Comparison of ENCODE assay signal across 7 cellular contexts in genomic region chr2:18560797-18561085, GRCh38. TPM values are rescaled to one million over a fixed set of nuclear protein-coding genes. Genes with fewer than 3 reads are reported as not detected.
A peak's percentile ranks its signal among the peaks of the same experiment; 100 is the strongest.
DNase-seq lines count a peak whose midpoint lies in the region; ATAC-seq lines count a peak whose summit lies in the region.

No MANE protein-coding gene starts in this region.

- H3K27ac ChIP-seq in esophagus (ENCODE audit: low read depth in 2 of 2, low read length in 1 of 2): peak overlapping the region; percentile 70 to 95

- H3K4me3 ChIP-seq in NT2/D1 (ENCODE audit: insufficient read length, low read depth): peak overlapping the region; percentile 83
- H3K4me3 ChIP-seq in esophagus (ENCODE audit: low read depth in 1 of 2, low read length in 2 of 2): peak overlapping the region; percentile 88 to 98
- H3K4me3 ChIP-seq in skeletal muscle cell (ENCODE audit: low read depth, low read length): peak overlapping the region; percentile 74

- ATAC-seq in GM19397 (IDR thresholded peaks at IDR 0.05; ENCODE audit: unreplicated experiment): peak; percentile 0
- no peak for ATAC-seq in HG03469 (IDR thresholded peaks at IDR 0.05; ENCODE audit: unreplicated experiment)

- no peaks in the 10 kb centered on the region for H3K27me3 ChIP-seq in NT2/D1 (ENCODE audit: insufficient read depth, insufficient read length)
- H3K27me3 ChIP-seq in esophagus (ENCODE audit: control insufficient read depth in 1 of 2, insufficient read depth in 2 of 2, low read length in 2 of 2): no peaks in the 10 kb centered on the region

- no peak for DNase-seq in NT2/D1 (ENCODE audit: low read depth, low spot score)
- no peak for DNase-seq in skeletal muscle cell (ENCODE audit: low read depth)
- no peak for DNase-seq in occipital lobe (lab: John Stamatoyannopoulos, UW)
- DNase-seq in amygdala (lab: John Stamatoyannopoulos, UW): no peak

- 2% methylated on average over 3 of the region's 3 CpGs for WGBS in esophagus, 2 donors

- H3K9ac ChIP-seq in NT2/D1 (ENCODE audit: insufficient read length, low read depth): peak overlapping the region; percentile 61

- H3K36me3 ChIP-seq in NT2/D1 (ENCODE audit: insufficient read depth, insufficient read length, low read length) (peaks cover 11% of the 10 kb centered on the region), esophagus (ENCODE audit: control insufficient read depth in 2 of 2, insufficient read depth in 2 of 2, low read length in 1 of 2) (no peaks in the 10 kb centered on the region)

- H3K4me1 ChIP-seq in NT2/D1 (ENCODE audit: insufficient read depth, insufficient read length): no peaks in the 10 kb centered on the region
- no peaks in the 10 kb centered on the region for H3K4me1 ChIP-seq in esophagus (ENCODE audit: control insufficient read depth in 2 of 2, insufficient read depth in 2 of 2, low read length in 1 of 2)

- H3K9me3 ChIP-seq in NT2/D1 (ENCODE audit: insufficient read depth, low read length): no peaks in the 10 kb centered on the region
- H3K9me3 ChIP-seq in esophagus (ENCODE audit: control insufficient read depth in 2 of 2, insufficient read depth in 1 of 2, low read depth in 1 of 2, low read length in 1 of 2): no peaks in the 10 kb centered on the region

RNA-seq across cellular contexts. Expression of gene RDH14, which starts 0.3 kb away (rescaled TPM):
- polyA plus RNA-seq in esophagus: 10 to 100 TPM; 11.8 to 14.3 TPM
- total RNA-seq in occipital lobe: 25.7 TPM

RNA-seq across cellular contexts. Expression of gene NT5C1B, which starts 28.6 kb away (rescaled TPM):
- not detected for polyA plus RNA-seq in esophagus
- not detected for total RNA-seq in occipital lobe
